ENCODE assay signal across 1 cellular context in the genomic region with DNA sequence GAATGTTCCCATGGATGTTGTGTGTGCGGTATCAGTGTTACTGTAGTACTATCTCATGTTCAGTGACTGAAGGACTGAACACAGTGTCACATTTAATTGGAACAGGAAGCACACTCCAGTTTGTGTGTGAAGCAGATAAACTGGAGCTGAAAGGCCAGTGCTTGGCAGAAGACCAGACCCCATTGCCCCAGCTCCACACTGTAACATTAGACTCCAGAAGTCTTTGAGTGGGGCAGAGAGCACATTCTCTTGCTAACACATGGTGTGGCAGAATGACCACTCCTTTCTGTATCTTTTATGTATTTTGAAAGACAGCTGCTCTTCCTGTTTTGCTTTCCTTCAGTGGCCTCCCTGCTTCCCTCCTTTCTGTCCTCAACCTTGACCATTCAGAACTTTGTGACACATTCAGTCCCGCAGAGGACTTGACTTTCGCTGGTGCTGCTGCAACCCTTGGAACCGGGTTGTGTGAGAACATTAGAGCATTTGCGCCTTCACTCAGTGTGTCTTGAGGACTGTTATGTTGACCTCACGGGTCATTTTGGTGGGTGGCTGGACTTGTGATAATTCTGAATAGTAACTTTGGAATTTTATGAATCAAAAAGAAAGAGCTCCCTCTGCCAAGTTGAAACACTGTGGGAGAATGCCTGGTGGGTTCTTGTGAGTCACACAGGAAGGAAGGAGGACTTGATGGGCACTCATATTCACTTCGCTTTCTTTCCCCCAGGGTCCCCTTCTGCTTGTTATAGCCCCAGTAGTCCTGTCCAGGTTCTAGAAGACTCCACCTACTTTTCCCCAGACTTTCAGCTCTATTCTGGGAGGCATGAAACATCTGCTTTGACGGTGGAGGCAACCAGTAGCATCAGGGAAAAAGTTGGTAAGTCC.
A peak's percentile ranks its signal among the peaks of the same experiment; 100 is the strongest.
TF ChIP-seq lines count a peak whose summit lies in the region.

No MANE protein-coding gene starts in this region.

TF ChIP-seq in K562, 482 proteins besides CTCF, POLR2A, EP300 and RAD21 (continued from another document):
- TF ChIP-seq ZBTB11 (CRISPR knock-in tag; IDR thresholded peaks at IDR 0.05) (peak in 1 of 3 experiments; percentile 84; a peak in 2 of 6 replicates), DNMT1 (IDR thresholded peaks at IDR 0.05) (no peak), ZNF165 (CRISPR knock-in tag; IDR thresholded peaks at IDR 0.05; ENCODE audit: borderline replicate concordance) (no peak), KDM1A (IDR thresholded peaks at IDR 0.05) (peak in 1 of 2 experiments; percentile 18; a peak in 1 of 4 replicates), ARID2 (IDR thresholded peaks at IDR 0.05) (no peak), CHD4 (IDR thresholded peaks at IDR 0.05; ENCODE audit: insufficient read depth, insufficient replicate concordance, low read depth, low read length, poor library complexity, severe bottlenecking) (no peak), ZEB2 (IDR thresholded peaks at IDR 0.05) (no peak), OTX1 (CRISPR knock-in tag; IDR thresholded peaks at IDR 0.05) (no peak), TAL1 (IDR thresholded peaks at IDR 0.05) (peak; percentile 35; the same call in 1 of the 2 replicates), JUND (IDR thresholded peaks at IDR 0.05; ENCODE audit: borderline replicate concordance, low read depth, low read length) (no peak), JUND (tag; IDR thresholded peaks at IDR 0.05; ENCODE audit: borderline replicate concordance, low read depth, low read length) (peak; percentile 47; the same call in 1 of the 3 replicates), TCF3 (CRISPR knock-in tag; IDR thresholded peaks at IDR 0.05) (peak; percentile 56), DPF2 (IDR thresholded peaks at IDR 0.05) (peak; percentile 65), HDAC3 (IDR thresholded peaks at IDR 0.05; ENCODE audit: borderline replicate concordance, partially characterized antibody) (no peak), ZNF584 (CRISPR knock-in tag; IDR thresholded peaks at IDR 0.05; ENCODE audit: low read depth) (0 out of 2 replicates have a peak, but pooled peaks have one; percentile 62), CREM (IDR thresholded peaks at IDR 0.05; ENCODE audit: low read depth) (peak; percentile 43), MTA3 (IDR thresholded peaks at IDR 0.05; ENCODE audit: borderline replicate concordance) (peak; percentile 16; the same call in 1 of the 2 replicates), BHLHE40 (IDR thresholded peaks at IDR 0.05; ENCODE audit: low read length) (0 out of 2 replicates have a peak, but pooled peaks have one; percentile 32), CCNT2 (IDR thresholded peaks at IDR 0.05; ENCODE audit: borderline replicate concordance, extremely low read depth, insufficient read length, low read depth, low read length) (peak; percentile 17), CHD7 (IDR thresholded peaks at IDR 0.05; ENCODE audit: low read depth, low read length) (no peak), CBFA2T2 (conservative IDR thresholded peaks at IDR 0.05) (peak; percentile 49; the same call in 1 of the 2 replicates), TBL1XR1 (IDR thresholded peaks at IDR 0.05; ENCODE audit: low read length in 2 of 2) (peak in 1 of 2 experiments; percentile 31; a peak in 1 of 4 replicates), SMARCA4 (IDR thresholded peaks at IDR 0.05) (peak; percentile 43), ZNF589 (CRISPR knock-in tag; IDR thresholded peaks at IDR 0.05; ENCODE audit: low read depth) (peak; percentile 58; the same call in 1 of the 2 replicates), NFIC (IDR thresholded peaks at IDR 0.05) (peak; percentile 77), MYNN (IDR thresholded peaks at IDR 0.05) (peak; percentile 65; the same call in 1 of the 2 replicates), MYNN (CRISPR knock-in tag; IDR thresholded peaks at IDR 0.05) (no peak), ETV1 (tag; conservative IDR thresholded peaks at IDR 0.05; ENCODE audit: low read depth) (peak; percentile 86), ARID1B (IDR thresholded peaks at IDR 0.05) (peak; percentile 72), ILK (tag; IDR thresholded peaks at IDR 0.05; ENCODE audit: borderline replicate concordance, low read depth) (no peak), CBFA2T3 (IDR thresholded peaks at IDR 0.05) (peak; percentile 76), STAT5A (IDR thresholded peaks at IDR 0.05; ENCODE audit: borderline replicate concordance, low read length) (0 out of 2 replicates have a peak, but pooled peaks have one; percentile 7), NCOR1 (IDR thresholded peaks at IDR 0.05) (peak; percentile 46; the same call in 1 of the 2 replicates), CCAR2 (IDR thresholded peaks at IDR 0.05; ENCODE audit: low read depth, low read length) (no peak), ZNF444 (CRISPR knock-in tag; IDR thresholded peaks at IDR 0.05) (no peak)
- TF ChIP-seq, protein P1, sequence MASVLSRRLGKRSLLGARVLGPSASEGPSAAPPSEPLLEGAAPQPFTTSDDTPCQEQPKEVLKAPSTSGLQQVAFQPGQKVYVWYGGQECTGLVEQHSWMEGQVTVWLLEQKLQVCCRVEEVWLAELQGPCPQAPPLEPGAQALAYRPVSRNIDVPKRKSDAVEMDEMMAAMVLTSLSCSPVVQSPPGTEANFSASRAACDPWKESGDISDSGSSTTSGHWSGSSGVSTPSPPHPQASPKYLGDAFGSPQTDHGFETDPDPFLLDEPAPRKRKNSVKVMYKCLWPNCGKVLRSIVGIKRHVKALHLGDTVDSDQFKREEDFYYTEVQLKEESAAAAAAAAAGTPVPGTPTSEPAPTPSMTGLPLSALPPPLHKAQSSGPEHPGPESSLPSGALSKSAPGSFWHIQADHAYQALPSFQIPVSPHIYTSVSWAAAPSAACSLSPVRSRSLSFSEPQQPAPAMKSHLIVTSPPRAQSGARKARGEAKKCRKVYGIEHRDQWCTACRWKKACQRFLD (CRISPR knock-in tag; IDR thresholded peaks at IDR 0.05), result 0 out of 2 replicates have a peak, but pooled peaks have one; percentile 53
- TF ChIP-seq, protein P2, sequence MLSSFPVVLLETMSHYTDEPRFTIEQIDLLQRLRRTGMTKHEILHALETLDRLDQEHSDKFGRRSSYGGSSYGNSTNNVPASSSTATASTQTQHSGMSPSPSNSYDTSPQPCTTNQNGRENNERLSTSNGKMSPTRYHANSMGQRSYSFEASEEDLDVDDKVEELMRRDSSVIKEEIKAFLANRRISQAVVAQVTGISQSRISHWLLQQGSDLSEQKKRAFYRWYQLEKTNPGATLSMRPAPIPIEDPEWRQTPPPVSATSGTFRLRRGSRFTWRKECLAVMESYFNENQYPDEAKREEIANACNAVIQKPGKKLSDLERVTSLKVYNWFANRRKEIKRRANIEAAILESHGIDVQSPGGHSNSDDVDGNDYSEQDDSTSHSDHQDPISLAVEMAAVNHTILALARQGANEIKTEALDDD (IDR thresholded peaks at IDR 0.05), result peak; percentile 63; the same call in 1 of the 2 replicates
- TF ChIP-seq, protein P3, sequence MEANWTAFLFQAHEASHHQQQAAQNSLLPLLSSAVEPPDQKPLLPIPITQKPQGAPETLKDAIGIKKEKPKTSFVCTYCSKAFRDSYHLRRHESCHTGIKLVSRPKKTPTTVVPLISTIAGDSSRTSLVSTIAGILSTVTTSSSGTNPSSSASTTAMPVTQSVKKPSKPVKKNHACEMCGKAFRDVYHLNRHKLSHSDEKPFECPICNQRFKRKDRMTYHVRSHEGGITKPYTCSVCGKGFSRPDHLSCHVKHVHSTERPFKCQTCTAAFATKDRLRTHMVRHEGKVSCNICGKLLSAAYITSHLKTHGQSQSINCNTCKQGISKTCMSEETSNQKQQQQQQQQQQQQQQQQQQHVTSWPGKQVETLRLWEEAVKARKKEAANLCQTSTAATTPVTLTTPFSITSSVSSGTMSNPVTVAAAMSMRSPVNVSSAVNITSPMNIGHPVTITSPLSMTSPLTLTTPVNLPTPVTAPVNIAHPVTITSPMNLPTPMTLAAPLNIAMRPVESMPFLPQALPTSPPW (CRISPR knock-in tag; IDR thresholded peaks at IDR 0.05), result peak; percentile 37; the same call in 1 of the 2 replicates
